In the genomic region with DNA sequence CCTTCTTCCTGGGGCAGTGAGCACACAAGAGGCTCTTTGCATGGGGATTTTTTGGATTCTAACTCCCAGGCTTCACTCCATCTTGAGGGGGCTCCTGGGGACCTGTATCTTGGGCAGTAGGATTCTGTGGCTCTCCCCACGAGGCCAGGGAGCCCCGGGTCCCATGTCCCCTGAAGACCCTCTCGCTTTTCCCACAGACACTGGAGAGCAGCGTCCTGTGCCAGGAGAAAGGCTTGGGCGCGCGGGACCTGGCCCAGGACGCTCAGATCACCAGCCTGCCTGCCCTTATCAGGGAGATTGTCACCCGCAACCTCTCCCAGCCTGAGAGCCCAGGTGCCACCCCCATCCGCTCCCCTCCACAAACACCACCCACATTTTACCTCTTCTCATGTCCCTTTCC, we compare ENCODE assay signal across 13 cellular contexts. TPM values are rescaled to one million over a fixed set of nuclear protein-coding genes. Genes with fewer than 3 reads are reported as not detected.
DNase-seq lines count a peak whose midpoint lies in the region; ATAC-seq and TF ChIP-seq lines count a peak whose summit lies in the region.
"Had no signal": no experiment of that assay in that cellular context is flagged by ENCODE, and none has a peak within 500 bp of the region (broad histone marks: within the 10 kb centered on the region; RNA-seq: fewer than 3 reads in every experiment).

No MANE protein-coding gene starts in this region.

- no peak for ATAC-seq in activated CD4-positive, alpha-beta T cell treated with anti-CD3 and anti-CD28 coated beads for 36 hours
- ATAC-seq in stimulated activated effector memory CD8-positive, alpha-beta T cell treated with anti-CD3 and anti-CD28 coated beads, Interleukin-12 subunit alpha, Interleukin-12 subunit beta, amount 100 ng/mL, for 72 hours: no peak
- ATAC-seq: gastrocnemius medialis had no signal

- peak overlapping the region; percentile 67 for H3K27ac Mint-ChIP-seq in activated CD4-positive, alpha-beta T cell treated with anti-CD3 and anti-CD28 coated beads for 36 hours
- peak overlapping the region; percentile 93 for H3K27ac Mint-ChIP-seq in stimulated activated effector memory CD8-positive, alpha-beta T cell treated with anti-CD3 and anti-CD28 coated beads, Interleukin-12 subunit alpha, Interleukin-12 subunit beta, amount 100 ng/mL, for 72 hours
- H3K27ac Mint-ChIP-seq in osteocyte (ENCODE audit: unreplicated experiment): no peak overlapping the region
- H3K27ac Mint-ChIP-seq: activated T-helper 1 cell treated with anti-CD3 and anti-CD28 coated beads, Interleukin-12 subunit alpha, Interleukin-12 subunit beta, Interleukin-2, Interleukin-4 antibody, amounts not matched to agents 30 ng/mL and 10 ng/mL and 1 ng/mL, durations not matched to agents 14 hours and 24 hours and 36 hours had no signal

- intact Hi-C loops in activated CD4-positive, alpha-beta T cell treated with anti-CD3 and anti-CD28 coated beads for 36 hours (cut with DNase I, micrococcal nuclease): no loop called here

- DNase-seq in activated CD4-positive, alpha-beta T cell treated with anti-CD3 and anti-CD28 coated beads for 36 hours: no peak
- no peak for DNase-seq in activated CD4-positive, alpha-beta T cell treated with anti-CD3 and anti-CD28 coated beads for 1 hour
- DNase-seq in WERI-Rb-1 (no peak), erythroblast (lab: John Stamatoyannopoulos, UW) (no peak), RKO (ENCODE audit: low spot score) (no peak), osteocyte (ENCODE audit: extremely low spot score, unreplicated experiment) (no peak)
- no peak for DNase-seq in stimulated activated effector memory CD8-positive, alpha-beta T cell treated with anti-CD3 and anti-CD28 coated beads, Interleukin-12 subunit alpha, Interleukin-12 subunit beta, amount 100 ng/mL, for 72 hours (ENCODE audit: low spot score in 2 of 2)
- DNase-seq: activated CD4-positive, alpha-beta T cell treated with anti-CD3 and anti-CD28 coated beads for 4 hours; gastrocnemius medialis; MM.1S had no signal

- TF ChIP-seq CTCF in WERI-Rb-1 (IDR thresholded peaks at IDR 0.05; ENCODE audit: low read depth, low read length) (no peak), osteocyte (IDR thresholded peaks at IDR 0.05) (no peak)

- POLR2A ChIA-PET in activated CD4-positive, alpha-beta T cell treated with anti-CD3 and anti-CD28 coated beads for 36 hours (lab: Charles Lee): no interaction called here

- no peaks in the 10 kb centered on the region for H3K9me3 Mint-ChIP-seq in activated CD4-positive, alpha-beta T cell treated with anti-CD3 and anti-CD28 coated beads for 36 hours (ENCODE audit: low read depth)
- no peaks in the 10 kb centered on the region for H3K9me3 Mint-ChIP-seq in stimulated activated effector memory CD8-positive, alpha-beta T cell treated with anti-CD3 and anti-CD28 coated beads, Interleukin-12 subunit alpha, Interleukin-12 subunit beta, amount 100 ng/mL, for 72 hours
- H3K9me3 Mint-ChIP-seq in osteocyte (ENCODE audit: unreplicated experiment): no peaks in the 10 kb centered on the region
- H3K9me3 Mint-ChIP-seq: activated T-helper 1 cell treated with anti-CD3 and anti-CD28 coated beads, Interleukin-12 subunit alpha, Interleukin-12 subunit beta, Interleukin-2, Interleukin-4 antibody, amounts not matched to agents 30 ng/mL and 10 ng/mL and 1 ng/mL, durations not matched to agents 14 hours and 24 hours and 36 hours had no signal

- H3K27me3 ChIP-seq in WERI-Rb-1 (ENCODE audit: insufficient read depth, low read depth, severe bottlenecking): no peaks in the 10 kb centered on the region
- H3K27me3 ChIP-seq: gastrocnemius medialis had no signal

- peaks cover 16% of the 10 kb centered on the region for H3K4me1 Mint-ChIP-seq in activated CD4-positive, alpha-beta T cell treated with anti-CD3 and anti-CD28 coated beads for 36 hours
- peaks cover 54% of the 10 kb centered on the region for H3K4me1 Mint-ChIP-seq in stimulated activated effector memory CD8-positive, alpha-beta T cell treated with anti-CD3 and anti-CD28 coated beads, Interleukin-12 subunit alpha, Interleukin-12 subunit beta, amount 100 ng/mL, for 72 hours
- peaks cover 17% of the 10 kb centered on the region for H3K4me1 Mint-ChIP-seq in osteocyte (ENCODE audit: unreplicated experiment)

- H3K9me3 ChIP-seq in WERI-Rb-1 (ENCODE audit: severe bottlenecking) (no peaks in the 10 kb centered on the region), iPS-18c (ENCODE audit: control insufficient read depth, insufficient read depth, low read length) (no peaks in the 10 kb centered on the region)
- H3K9me3 ChIP-seq: gastrocnemius medialis had no signal

- no peaks in the 10 kb centered on the region for H3K36me3 Mint-ChIP-seq in activated CD4-positive, alpha-beta T cell treated with anti-CD3 and anti-CD28 coated beads for 36 hours (ENCODE audit: low read depth)
- H3K36me3 Mint-ChIP-seq in stimulated activated effector memory CD8-positive, alpha-beta T cell treated with anti-CD3 and anti-CD28 coated beads, Interleukin-12 subunit alpha, Interleukin-12 subunit beta, amount 100 ng/mL, for 72 hours: no peaks in the 10 kb centered on the region
- H3K36me3 Mint-ChIP-seq in osteocyte (ENCODE audit: unreplicated experiment): no peaks in the 10 kb centered on the region

- CTCF ChIA-PET in activated CD4-positive, alpha-beta T cell treated with anti-CD3 and anti-CD28 coated beads for 36 hours (lab: Charles Lee): interaction anchor here (1.0 kb wide), 1 partner anchor 213 kb away, joined by 3 read pairs; no protein-coding TSS in a partner anchor

- peak overlapping the region; percentile 76 for H3K27ac ChIP-seq in WERI-Rb-1
- H3K27ac ChIP-seq: gastrocnemius medialis, skin epidermis had no signal

- no peak for TF ChIP-seq POLR2A in erythroblast (IDR thresholded peaks at IDR 0.05; ENCODE audit: low read length)

- H3K4me3 Mint-ChIP-seq in activated CD4-positive, alpha-beta T cell treated with anti-CD3 and anti-CD28 coated beads for 36 hours: peak overlapping the region; percentile 61
- H3K4me3 Mint-ChIP-seq in stimulated activated effector memory CD8-positive, alpha-beta T cell treated with anti-CD3 and anti-CD28 coated beads, Interleukin-12 subunit alpha, Interleukin-12 subunit beta, amount 100 ng/mL, for 72 hours: peak overlapping the region; percentile 81
- H3K4me3 Mint-ChIP-seq in osteocyte (ENCODE audit: unreplicated experiment): no peak overlapping the region

- H3K36me3 ChIP-seq in WERI-Rb-1: peaks cover 24% of the 10 kb centered on the region
- H3K36me3 ChIP-seq: gastrocnemius medialis had no signal

- H3K27me3 Mint-ChIP-seq in activated CD4-positive, alpha-beta T cell treated with anti-CD3 and anti-CD28 coated beads for 36 hours: no peaks in the 10 kb centered on the region
- no peaks in the 10 kb centered on the region for H3K27me3 Mint-ChIP-seq in osteocyte (ENCODE audit: unreplicated experiment)

- H3K4me3 ChIP-seq in WERI-Rb-1 (ENCODE audit: low read depth, low read length) (peak overlapping the region; percentile 49), iPS-18c (ENCODE audit: insufficient read depth, low read depth, low read length) (peak overlapping the region; percentile 66)
- H3K4me3 ChIP-seq: gastrocnemius medialis, skin epidermis had no signal

RNA-seq across cellular contexts. Expression of gene CROCC, which starts 0.7 kb away (rescaled TPM):
- total RNA-seq in activated CD4-positive, alpha-beta T cell treated with anti-CD3 and anti-CD28 coated beads for 36 hours: 10 to 100 TPM; 18.4 to 25.7 TPM
- total RNA-seq in osteocyte: 31.4 and 34.5 TPM in 2 replicates

RNA-seq across cellular contexts. Expression of gene RNU1-2, which starts 26.7 kb away (rescaled TPM):
- 1,000 to 10,000 TPM; 1,573 to 2,291 TPM for total RNA-seq in activated CD4-positive, alpha-beta T cell treated with anti-CD3 and anti-CD28 coated beads for 36 hours
- 2,650 and 2,859 TPM in 2 replicates for total RNA-seq in osteocyte

RNA-seq across cellular contexts. Expression of gene MFAP2, which starts 58.0 kb away (rescaled TPM):
- not detected for total RNA-seq in activated CD4-positive, alpha-beta T cell treated with anti-CD3 and anti-CD28 coated beads for 36 hours
- total RNA-seq in osteocyte: 169 and 172 TPM in 2 replicates
- total RNA-seq: activated T-helper 1 cell treated with anti-CD3 and anti-CD28 coated beads, Interleukin-12 subunit alpha, Interleukin-12 subunit beta, Interleukin-2, Interleukin-4 antibody, amounts not matched to agents 30 ng/mL and 10 ng/mL and 1 ng/mL, durations not matched to agents 14 hours and 24 hours and 36 hours had no signal

Comparison
In these comparisons a context has a peak if more than half of its experiments do, and no peak if none do; other contexts are left out.
1. RNA of gene MFAP2, which starts 58.0 kb away (total RNA-seq): 169 to 172 TPM in osteocyte; not detected in activated CD4-positive, alpha-beta T cell treated with anti-CD3 and anti-CD28 coated beads for 36 hours; every median in the first group is over 100 times any median in the second.